19 cellular contexts compared by ENCODE assay signal in genomic region chr6:56361812-56362211, GRCh38.
DNase-seq lines count a peak whose midpoint lies in the region; ATAC-seq, FAIRE-seq and TF ChIP-seq lines count a peak whose summit lies in the region.
"Had no signal": no experiment of that assay in that cellular context is flagged by ENCODE, and none has a peak within 500 bp of the region (broad histone marks: within the 10 kb centered on the region; RNA-seq: fewer than 3 reads in every experiment).

No MANE protein-coding gene starts in this region.

- H3K79me2 ChIP-seq in HepG2 (ENCODE audit: insufficient read depth, low read length), result no peaks in the 10 kb centered on the region

- POLR2A ChIA-PET in HepG2 (lab: Yijun Ruan, JAX), result no interaction called here

- H3K4me3 ChIP-seq in liver (ENCODE audit: low read depth in 1 of 3, low read length in 3 of 3) (no peak overlapping the region), HepG2 (replicated peaks in 1 of 3; ENCODE audit: insufficient read depth in 1 of 3, low read depth in 2 of 3, low read length in 3 of 3) (no peak overlapping the region), fibroblast of pulmonary artery (replicated peaks; ENCODE audit: low read depth, low read length) (no peak overlapping the region), breast epithelium (no peak overlapping the region), lower leg skin (ENCODE audit: low read depth, poor library complexity, severe bottlenecking) (no peak overlapping the region)
- H3K4me3 ChIP-seq: HAP-1, K562 had no signal

- CTCF ChIA-PET in HepG2 (lab: Yijun Ruan, JAX; ENCODE audit: low intra/inter-chr PET ratio, low total read pairs), result interaction anchor here (4.6 kb wide), 1 partner anchor 232 kb away, joined by 89 read pairs; no protein-coding TSS in a partner anchor

- no TSS peak for BruUV-seq in HepG2 (replicated peaks; lab: Mats Ljungman, UMichigan)

- H3K36me3 ChIP-seq in liver (ENCODE audit: control insufficient read depth in 4 of 4, insufficient read depth in 3 of 4, low read depth in 1 of 4, low read length in 3 of 4), result no peaks in the 10 kb centered on the region
- no peaks in the 10 kb centered on the region for H3K36me3 ChIP-seq in HepG2 (replicated peaks in 1 of 2; ENCODE audit: control insufficient read depth in 1 of 2, insufficient read depth in 2 of 2, low read length in 2 of 2)
- no peaks in the 10 kb centered on the region for H3K36me3 ChIP-seq in breast epithelium
- H3K36me3 ChIP-seq: HAP-1 had no signal

- DNase-seq in HepG2 (ENCODE audit: low spot score) (no peak), fibroblast of pulmonary artery (ENCODE audit: low read depth) (peak; percentile 61), lung microvascular endothelial cell (ENCODE audit: low read depth in 2 of 2) (peak; percentile 95), breast epithelium (ENCODE audit: low spot score in 2 of 2) (no peak), lower leg skin (ENCODE audit: low spot score in 2 of 2) (no peak)
- DNase-seq in activated CD4-positive, alpha-beta T cell treated with anti-CD3 and anti-CD28 coated beads, Interleukin-2, amount 50 U/mL, for 1 hour, result no peak
- DNase-seq: CD4-positive, alpha-beta memory T cell; DMS79 treated with DMSO at 0.1 percent for 48 hours; GDM1; NCI-H1092; NCI-H2227 treated with DMSO at 0.1 percent for 48 hours; NCI-H69; NK-92 treated with Interleukin-12 subunit alpha and Interleukin-12 subunit beta, amount 100 ng/mL, for 24 hours; OCI-M1 had no signal

- intact Hi-C loops in HepG2 (cut with micrococcal nuclease; ENCODE audit: unreplicated experiment) (loop anchor here (10.0 kb wide), 1 partner anchor 383 kb away; no protein-coding TSS in a partner anchor), breast epithelium (cut with DNase I; ENCODE audit: low total_unique reads) (no loop called here), lower leg skin (cut with DNase I; ENCODE audit: low total_unique reads) (loop anchor here (10.0 kb wide), 1 partner anchor 343 kb away; no protein-coding TSS in a partner anchor)

- ATAC-seq in HepG2, result no peak
- ATAC-seq: K562 had no signal

- WGBS in liver, result 91% methylated on average over 4 of the region's 4 CpGs
- 74% methylated on average over 4 of the region's 4 CpGs for WGBS in HepG2 (ENCODE audit: low lambda C conversion rate)
- WGBS in lower leg skin, 2 donors, result 83 to 94% methylated on average over 4 of the region's 4 CpGs

- TF ChIP-seq CTCF in liver (IDR thresholded peaks at IDR 0.05; ENCODE audit: low read depth, low read length, missing input control), result no peak
- no peak for TF ChIP-seq CTCF in HepG2 (CRISPR knock-in tag; IDR thresholded peaks at IDR 0.05)
- TF ChIP-seq CTCF in fibroblast of pulmonary artery (IDR thresholded peaks at IDR 0.05; ENCODE audit: low read length, missing control alignments), result no peak
- no peak for TF ChIP-seq CTCF in breast epithelium (IDR thresholded peaks at IDR 0.05)
- no peak for TF ChIP-seq CTCF in lower leg skin (IDR thresholded peaks at IDR 0.05)

- H3K9ac ChIP-seq in liver (ENCODE audit: low read depth in 1 of 2, low read length in 2 of 2), result no peak overlapping the region
- H3K9ac ChIP-seq in HepG2 (ENCODE audit: insufficient read depth, low read depth, low read length), result no peak overlapping the region

- FAIRE-seq in HepG2 (lab: Jason Lieb, UNC), result no peak
- FAIRE-seq: D721Med, GM12892, K562 had no signal

- H3K4me1 ChIP-seq in liver (ENCODE audit: control insufficient read depth in 4 of 4, insufficient read depth in 4 of 4, low read length in 3 of 4) (no peaks in the 10 kb centered on the region), HepG2 (ENCODE audit: insufficient read depth, low read length) (peaks cover 30% of the 10 kb centered on the region), breast epithelium (no peaks in the 10 kb centered on the region)

- H3K27ac ChIP-seq in liver (ENCODE audit: low read depth in 1 of 2, low read length in 2 of 2) (no peak overlapping the region), HepG2 (ENCODE audit: extremely low read length, insufficient read depth, low read length) (no peak overlapping the region), breast epithelium (no peak overlapping the region)

- in situ Hi-C loops in HepG2 (cut with HindIII; ENCODE audit: extremely low pct_ligation_motif_present, low pct_unique_long_range_greater_than_20kb), result loop anchor here (10.0 kb wide), 1 partner anchor 213 kb away; no protein-coding TSS in a partner anchor

- TF ChIP-seq RAD21 in liver (IDR thresholded peaks at IDR 0.05) (no peak), HepG2 (CRISPR knock-in tag; IDR thresholded peaks at IDR 0.05) (no peak)

- H3K27me3 ChIP-seq in liver (ENCODE audit: control insufficient read depth in 4 of 4, insufficient read depth in 4 of 4, low read length in 3 of 4) (no peaks in the 10 kb centered on the region), HepG2 (ENCODE audit: control insufficient read depth in 1 of 2, insufficient read depth in 2 of 2, low read length in 2 of 2) (peaks cover 0 to 4% of the 10 kb centered on the region in 2 experiments; a peak in 1 of 5 replicates), breast epithelium (no peaks in the 10 kb centered on the region)

- no peak overlapping the region for H3K4me2 ChIP-seq in HepG2 (ENCODE audit: low read depth, low read length)

- H3K9me3 ChIP-seq in liver (ENCODE audit: control insufficient read depth in 4 of 4, low read length in 3 of 4) (no peaks in the 10 kb centered on the region), HepG2 (ENCODE audit: low read length) (no peaks in the 10 kb centered on the region), breast epithelium (no peaks in the 10 kb centered on the region)
- H3K9me3 ChIP-seq: HAP-1 had no signal

- H4K20me1 ChIP-seq in HepG2 (ENCODE audit: insufficient read depth, low read length), result no peaks in the 10 kb centered on the region

- no peak for TF ChIP-seq EP300 in HepG2 (IDR thresholded peaks at IDR 0.05; ENCODE audit: low read depth in 2 of 2, low read length in 2 of 2)
- TF ChIP-seq EP300 in HepG2 (CRISPR knock-in tag; IDR thresholded peaks at IDR 0.05; ENCODE audit: borderline replicate concordance), result no peak

- H2AFZ ChIP-seq in HepG2 (ENCODE audit: low read length), result no peak overlapping the region

- no peak for TF ChIP-seq POLR2A in HepG2 (IDR thresholded peaks at IDR 0.05; ENCODE audit: insufficient read depth in 1 of 2, low read depth in 2 of 2, low read length in 2 of 2)
- no peak for TF ChIP-seq POLR2A in breast epithelium (IDR thresholded peaks at IDR 0.05)
- no peak for TF ChIP-seq POLR2A in lower leg skin (IDR thresholded peaks at IDR 0.05)

TF ChIP-seq in liver, 16 proteins besides CTCF, POLR2A, EP300 and RAD21:
- TF ChIP-seq NR2F2 (IDR thresholded peaks at IDR 0.05), result peak; percentile 86
- TF ChIP-seq EGR1 (IDR thresholded peaks at IDR 0.05; ENCODE audit: low read depth in 2 of 2), result no peak

TF ChIP-seq in HepG2, 621 proteins besides CTCF, POLR2A, EP300 and RAD21 (continues in another document):
- TF ChIP-seq SKI (IDR thresholded peaks at IDR 0.05; ENCODE audit: partially characterized antibody) (no peak), ZNF33A (CRISPR knock-in tag; IDR thresholded peaks at IDR 0.05; ENCODE audit: borderline replicate concordance) (no peak), ATF7 (IDR thresholded peaks at IDR 0.05) (no peak), ATF7 (CRISPR knock-in tag; IDR thresholded peaks at IDR 0.05) (no peak), UBTF (CRISPR knock-in tag; IDR thresholded peaks at IDR 0.05) (no peak), ZNF543 (CRISPR knock-in tag; IDR thresholded peaks at IDR 0.05) (no peak), RAD51 (IDR thresholded peaks at IDR 0.05; ENCODE audit: borderline replicate concordance) (no peak), MNT (IDR thresholded peaks at IDR 0.05) (no peak), ZNF549 (CRISPR knock-in tag; IDR thresholded peaks at IDR 0.05) (no peak), LBX2 (CRISPR knock-in tag; IDR thresholded peaks at IDR 0.05; ENCODE audit: borderline replicate concordance) (no peak)

Comparison
In these comparisons a context has a peak if more than half of its experiments do, and no peak if none do; other contexts are left out.
1. DNase-seq: peak in fibroblast of pulmonary artery (single experiment) and lung microvascular endothelial cell (2 of 2); none in HepG2 (single experiment), breast epithelium (0 of 2), activated CD4-positive, alpha-beta T cell treated with anti-CD3 and anti-CD28 coated beads, Interleukin-2, amount 50 U/mL, for 1 hour (single experiment) and lower leg skin (0 of 2).